ENCODE assay signal across 8 cellular contexts in the genomic region with DNA sequence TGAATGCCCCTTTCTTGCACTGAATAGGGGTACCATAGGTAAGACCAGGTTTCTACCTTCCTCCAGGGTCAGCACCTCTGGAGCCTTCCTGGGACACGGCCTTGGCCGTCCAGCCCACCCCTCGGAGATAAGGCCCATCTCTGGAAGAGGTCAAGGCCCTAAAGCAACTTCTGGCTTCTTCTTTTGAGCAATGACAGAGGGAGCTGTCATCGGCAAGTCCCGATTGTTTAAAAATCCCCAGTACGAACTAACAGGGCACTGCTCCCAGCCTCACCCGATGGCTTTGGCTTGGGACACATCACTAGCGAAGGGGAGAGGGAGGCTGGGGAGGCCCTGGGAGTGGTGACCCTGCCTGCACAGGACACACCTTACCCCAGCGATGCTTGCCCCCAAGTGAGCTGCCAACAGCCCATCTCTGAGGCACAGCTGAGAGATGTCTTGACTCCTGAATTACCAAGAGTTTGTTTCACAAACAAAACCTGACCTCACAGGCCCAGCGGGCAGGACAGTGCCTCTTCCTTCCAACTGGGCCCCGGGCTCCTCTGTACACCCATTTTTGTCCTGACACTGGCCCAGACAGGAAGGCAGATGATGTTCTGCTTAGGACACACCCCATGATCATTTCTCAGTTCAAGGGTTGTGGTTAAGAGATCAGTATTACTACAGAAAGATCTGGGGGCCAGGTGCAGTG. TPM values are rescaled to one million over a fixed set of nuclear protein-coding genes. Genes with fewer than 3 reads are reported as not detected.
DNase-seq lines count a peak whose midpoint lies in the region; ATAC-seq and TF ChIP-seq lines count a peak whose summit lies in the region.

No MANE protein-coding gene starts in this region.

- H3K9me3 ChIP-seq in RWPE2 (ENCODE audit: severe bottlenecking) (no peaks in the 10 kb centered on the region), right atrium auricular region (no peaks in the 10 kb centered on the region)

- H3K36me3 ChIP-seq in RWPE2 (ENCODE audit: low read depth) (peaks cover 68% of the 10 kb centered on the region), right atrium auricular region (peaks cover 3% of the 10 kb centered on the region)

- peak; percentile 30 to 37 for ATAC-seq in activated CD4-positive, CD25-positive, alpha-beta regulatory T cell treated with anti-CD3 and anti-CD28 coated beads, Interleukin-2, amount 50 U/mL, for 24 hours
- no peak for ATAC-seq in RWPE2 (ENCODE audit: low read depth)

- H3K4me1 ChIP-seq in RWPE2 (ENCODE audit: insufficient read depth, poor library complexity, severe bottlenecking) (peaks cover 4% of the 10 kb centered on the region), right atrium auricular region (peaks cover 0 to 71% of the 10 kb centered on the region in 2 donors)

- H3K4me3 ChIP-seq in RWPE2 (ENCODE audit: severe bottlenecking) (no peak overlapping the region), right atrium auricular region (no peak overlapping the region)

- TF ChIP-seq CTCF in RWPE2 (IDR thresholded peaks at IDR 0.05; ENCODE audit: poor library complexity, severe bottlenecking) (no peak), right atrium auricular region (IDR thresholded peaks at IDR 0.05) (no peak)

- H3K27me3 ChIP-seq in RWPE2 (ENCODE audit: insufficient read depth, poor library complexity, severe bottlenecking): no peaks in the 10 kb centered on the region
- no peaks in the 10 kb centered on the region for H3K27me3 ChIP-seq in right atrium auricular region

- DNase-seq in activated CD4-positive, CD25-positive, alpha-beta regulatory T cell (lab: John Stamatoyannopoulos, UW): no peak
- DNase-seq in RWPE2 (ENCODE audit: low spot score): no peak
- no peak for DNase-seq in right atrium auricular region (ENCODE audit: low spot score)
- no peak for DNase-seq in NCI-H187 (lab: John Stamatoyannopoulos, UW)
- DNase-seq in ureter (ENCODE audit: low spot score): no peak
- DNase-seq in NCI-H2107 treated with DMSO at 0.1 percent for 48 hours (lab: John Stamatoyannopoulos, UW; ENCODE audit: unreplicated experiment): no peak

- peak overlapping the region; percentile 12 for H3K27ac ChIP-seq in RWPE2 (ENCODE audit: poor library complexity, severe bottlenecking)
- H3K27ac ChIP-seq in right atrium auricular region: peak overlapping the region; percentile 73 to 85
- peak overlapping the region; percentile 92 for H3K27ac ChIP-seq in temporal lobe (ENCODE audit: low read depth, low read length)

RNA-seq across cellular contexts. Expression of gene SYNGR2, which starts 4.8 kb away (rescaled TPM):
- 100 to 1,000 TPM in 1 of 2 donors, 10 to 100 TPM in 1; 52.8 to 129 TPM for total RNA-seq in right atrium auricular region
- total RNA-seq in temporal lobe: 3.0 TPM
- 119 TPM for total RNA-seq in ureter

RNA-seq across cellular contexts. Expression of gene TK1, which starts 13.7 kb away (rescaled TPM):
- 1 to 10 TPM; 2.2 TPM for total RNA-seq in right atrium auricular region
- total RNA-seq in temporal lobe: 1.7 TPM
- total RNA-seq in ureter: 1.2 TPM

RNA-seq across cellular contexts. Expression of gene AFMID, which starts 14.0 kb away (rescaled TPM):
- total RNA-seq in right atrium auricular region (10 to 100 TPM; 28.6 to 35.3 TPM), temporal lobe (18.2 TPM), ureter (48.5 TPM)

RNA-seq across cellular contexts. Expression of gene C17orf99, which starts 27.0 kb away (rescaled TPM):
- total RNA-seq in right atrium auricular region (not detected), temporal lobe (not detected), ureter (0.21 TPM)

RNA-seq across cellular contexts. Expression of gene BIRC5, which starts 40.9 kb away (rescaled TPM):
- total RNA-seq in right atrium auricular region: 1 to 10 TPM in 1 of 2 donors, not detected in 1; 3.7 TPM
- 3.2 TPM for total RNA-seq in temporal lobe
- 2.0 TPM for total RNA-seq in ureter

Comparison
In these comparisons a context has a peak if more than half of its experiments do, and no peak if none do; other contexts are left out.
1. H3K27ac ChIP-seq: peak in every context shown above with its lines; median percentile 92 in temporal lobe; 79 in right atrium auricular region; 12 in RWPE2.
2. RNA of gene SYNGR2, which starts 4.8 kb away (total RNA-seq): 52.8 to 129 TPM in right atrium auricular region and 119 TPM in ureter (single experiment); 3.0 TPM in temporal lobe (single experiment); every median in the first group is over 10 times any median in the second.